Comparison of ENCODE assay signal across 30 cellular contexts in the genomic region with DNA sequence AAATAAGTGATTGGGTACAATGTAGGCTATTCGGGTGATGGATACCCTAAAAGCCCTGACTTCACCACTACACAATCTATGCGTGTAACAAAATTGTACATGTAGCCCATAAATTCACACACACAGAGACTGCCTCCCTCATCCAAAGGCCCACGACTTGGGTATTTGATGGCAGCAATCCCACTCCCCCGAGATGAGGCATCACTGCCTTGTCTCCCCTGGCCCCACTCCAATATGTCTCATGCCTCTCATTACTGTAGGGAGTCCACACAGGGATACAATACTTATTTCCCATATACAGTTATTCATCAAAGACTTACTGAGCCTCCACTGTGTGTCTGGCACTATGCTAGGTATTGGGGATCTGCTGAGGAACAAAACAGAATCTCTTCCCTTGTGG.
"Had no signal": no experiment of that assay in that cellular context is flagged by ENCODE, and none has a peak within 500 bp of the region (broad histone marks: within the 10 kb centered on the region; RNA-seq: fewer than 3 reads in every experiment).

No MANE protein-coding gene starts in this region.

- H3K4me3 ChIP-seq: adrenal gland, ascending aorta, body of pancreas, breast epithelium, cardiac muscle cell had no signal

- H3K36me3 ChIP-seq: adrenal gland, ascending aorta, brain microvascular endothelial cell, breast epithelium, cardiac muscle cell had no signal

- DNase-seq: activated effector memory CD4-positive, alpha-beta T cell treated with anti-CD3 and anti-CD28 coated beads, Interleukin-2, amount 50 U/mL, for 16 hours; activated effector memory CD4-positive, alpha-beta T cell treated with Interleukin-2 at 50 U/mL for 16 hours; activated gamma-delta T cell; activated gamma-delta T cell treated with Interleukin-2 at 50 U/mL for 16 hours; activated naive CD4-positive, alpha-beta T cell; activated naive CD4-positive, alpha-beta T cell treated with anti-CD3 and anti-CD28 coated beads for 36 hours; activated naive CD4-positive, alpha-beta T cell treated with anti-CD3 and anti-CD28 coated beads, Interleukin-2, amount 10 ng/mL, durations not matched to agents 7 days and 5 days; activated naive CD4-positive, alpha-beta T cell treated with anti-CD3 and anti-CD28 coated beads, Interleukin-2, amount 50 U/mL, for 16 hours; activated naive CD4-positive, alpha-beta T cell treated with Interleukin-2 at 50 U/mL for 16 hours; activated naive CD8-positive, alpha-beta T cell treated with anti-CD3 and anti-CD28 coated beads for 36 hours; activated naive CD8-positive, alpha-beta T cell treated with anti-CD3 and anti-CD28 coated beads, Interleukin-2, amount 10 ng/mL, durations not matched to agents 7 days and 5 days; activated naive CD8-positive, alpha-beta T cell treated with anti-CD3 and anti-CD28 coated beads, Interleukin-2, amount 50 U/mL, for 24 hours; activated T-cell treated with anti-CD3 and anti-CD28 coated beads, Interleukin-2, amount 50 U/mL, for 1 hour; activated T-cell treated with anti-CD3 and anti-CD28 coated beads, Interleukin-2, amount 50 U/mL, for 24 hours; activated T-cell treated with anti-CD3 and anti-CD28 coated beads, Interleukin-2, amount 50 U/mL, for 4 hours; activated T-cell treated with anti-CD3 and anti-CD28 coated beads, Interleukin-2, amount 50 U/mL, for 48 hours; activated T-cell treated with anti-CD3 and anti-CD28 coated beads, Interleukin-2, amount 50 U/mL, for 72 hours; adrenal gland; amniotic stem cell; amygdala; anterior cingulate cortex; aorta; body of pancreas; brain microvascular endothelial cell; caudate nucleus; central memory CD4-positive, alpha-beta T cell; cerebellar nuclear complex had no signal

- H3K27ac ChIP-seq: adrenal gland, ascending aorta, body of pancreas, brain microvascular endothelial cell, breast epithelium, cardiac muscle cell had no signal

- H3K4me1 ChIP-seq: adrenal gland, ascending aorta, body of pancreas, breast epithelium had no signal

- H3K27me3 ChIP-seq: adrenal gland, ascending aorta, body of pancreas, brain microvascular endothelial cell, breast epithelium had no signal

- H3K9me3 ChIP-seq: adrenal gland, body of pancreas, breast epithelium had no signal
